In genomic region chr7:30986331-30986730, GRCh38 we compare ENCODE assay signal across 23 cellular contexts. TPM values are rescaled to one million over a fixed set of nuclear protein-coding genes. Genes with fewer than 3 reads are reported as not detected.
"Had no signal": no experiment of that assay in that cellular context is flagged by ENCODE, and none has a peak within 500 bp of the region (broad histone marks: within the 10 kb centered on the region; RNA-seq: fewer than 3 reads in every experiment).

No MANE protein-coding gene starts in this region.

- H3K4me3 Mint-ChIP-seq: dendritic cell treated with granulocyte-macrophage colony-stimulating factor and Interleukin-4, amounts not matched to agents 40 ng/mL and 50 ng/mL, for 4 days; effector memory CD8-positive, alpha-beta T cell; immature natural killer cell; memory B cell; stimulated activated naive B cell treated with anti-CD40 and anti-IgM and Interleukin-4, amounts not matched to agents 10 μg/mL and 1 μg/mL and 100 μg/mL, for 72 hours; stimulated activated naive CD8-positive, alpha-beta T cell treated with anti-CD3 and anti-CD28 coated beads, Interleukin-15, amount 100 ng/mL, for 72 hours had no signal

- H3K36me3 ChIP-seq: heart left ventricle, left lung, lower lobe of right lung, ovary, right atrium auricular region, sigmoid colon, tibial nerve had no signal

- H3K27me3 ChIP-seq: ovary, right atrium auricular region, testis, tibial nerve had no signal

- H3K4me1 ChIP-seq: foreskin keratinocyte had no signal

- H3K27ac Mint-ChIP-seq: dendritic cell treated with granulocyte-macrophage colony-stimulating factor and Interleukin-4, amounts not matched to agents 40 ng/mL and 50 ng/mL, for 4 days; effector memory CD8-positive, alpha-beta T cell; immature natural killer cell; memory B cell; stimulated activated naive B cell treated with anti-CD40 and anti-IgM and Interleukin-4, amounts not matched to agents 10 μg/mL and 1 μg/mL and 100 μg/mL, for 72 hours had no signal

- ATAC-seq: effector memory CD8-positive, alpha-beta T cell; foreskin keratinocyte; heart left ventricle; left lung; lower lobe of right lung; stimulated activated naive B cell treated with anti-CD40 and anti-IgM and Interleukin-4, amounts not matched to agents 10 μg/mL and 1 μg/mL and 100 μg/mL, for 72 hours; stimulated activated naive CD8-positive, alpha-beta T cell treated with anti-CD3 and anti-CD28 coated beads, Interleukin-15, amount 100 ng/mL, for 72 hours had no signal

- H3K36me3 Mint-ChIP-seq: immature natural killer cell; memory B cell; stimulated activated naive B cell treated with anti-CD40 and anti-IgM and Interleukin-4, amounts not matched to agents 10 μg/mL and 1 μg/mL and 100 μg/mL, for 72 hours had no signal

- H3K4me3 ChIP-seq: heart left ventricle, left lung, lower lobe of right lung, ovary, right atrium auricular region, sigmoid colon, skin epidermis, testis, tibial nerve had no signal

- DNase-seq: effector memory CD8-positive, alpha-beta T cell; erythroblast; foreskin keratinocyte; heart left ventricle; hippocampal formation; immature natural killer cell; left lung; lower lobe of right lung; nucleus accumbens; ovary; sigmoid colon; stimulated activated CD4-positive, alpha-beta T cell treated with anti-CD3 and anti-CD28 coated beads, Interleukin-2, amount 100 ng/mL, for 24 hours; stimulated activated CD4-positive, alpha-beta T cell treated with anti-CD3 and anti-CD28 coated beads, Interleukin-4, amount 100 ng/mL, for 4 hours; stimulated activated naive B cell treated with anti-CD40 and anti-IgM and Interleukin-4, amounts not matched to agents 10 μg/mL and 1 μg/mL and 100 μg/mL, for 72 hours; stimulated activated naive CD8-positive, alpha-beta T cell treated with anti-CD3 and anti-CD28 coated beads, Interleukin-15, amount 100 ng/mL, for 72 hours; testis had no signal

- H3K27ac ChIP-seq: foreskin keratinocyte, heart left ventricle, left lung, lower lobe of right lung, ovary, right atrium auricular region, sigmoid colon, skin epidermis, testis, tibial nerve had no signal

- H3K9me3 ChIP-seq: heart left ventricle, left lung, lower lobe of right lung, ovary, right atrium auricular region, sigmoid colon, testis, tibial nerve had no signal

- H3K9me3 Mint-ChIP-seq: dendritic cell treated with granulocyte-macrophage colony-stimulating factor and Interleukin-4, amounts not matched to agents 40 ng/mL and 50 ng/mL, for 4 days; effector memory CD8-positive, alpha-beta T cell; immature natural killer cell; memory B cell; stimulated activated naive B cell treated with anti-CD40 and anti-IgM and Interleukin-4, amounts not matched to agents 10 μg/mL and 1 μg/mL and 100 μg/mL, for 72 hours; stimulated activated naive CD8-positive, alpha-beta T cell treated with anti-CD3 and anti-CD28 coated beads, Interleukin-15, amount 100 ng/mL, for 72 hours had no signal

RNA-seq across cellular contexts. Expression of gene GHRHR, which starts 22.6 kb away (rescaled TPM):
- total RNA-seq: foreskin keratinocyte, heart left ventricle, left lung, lower lobe of right lung, ovary, right atrium auricular region, sigmoid colon, subcutaneous adipose tissue, tibial nerve, ureter had no signal
